ENCODE assay signal across 1 cellular context in the genomic region with DNA sequence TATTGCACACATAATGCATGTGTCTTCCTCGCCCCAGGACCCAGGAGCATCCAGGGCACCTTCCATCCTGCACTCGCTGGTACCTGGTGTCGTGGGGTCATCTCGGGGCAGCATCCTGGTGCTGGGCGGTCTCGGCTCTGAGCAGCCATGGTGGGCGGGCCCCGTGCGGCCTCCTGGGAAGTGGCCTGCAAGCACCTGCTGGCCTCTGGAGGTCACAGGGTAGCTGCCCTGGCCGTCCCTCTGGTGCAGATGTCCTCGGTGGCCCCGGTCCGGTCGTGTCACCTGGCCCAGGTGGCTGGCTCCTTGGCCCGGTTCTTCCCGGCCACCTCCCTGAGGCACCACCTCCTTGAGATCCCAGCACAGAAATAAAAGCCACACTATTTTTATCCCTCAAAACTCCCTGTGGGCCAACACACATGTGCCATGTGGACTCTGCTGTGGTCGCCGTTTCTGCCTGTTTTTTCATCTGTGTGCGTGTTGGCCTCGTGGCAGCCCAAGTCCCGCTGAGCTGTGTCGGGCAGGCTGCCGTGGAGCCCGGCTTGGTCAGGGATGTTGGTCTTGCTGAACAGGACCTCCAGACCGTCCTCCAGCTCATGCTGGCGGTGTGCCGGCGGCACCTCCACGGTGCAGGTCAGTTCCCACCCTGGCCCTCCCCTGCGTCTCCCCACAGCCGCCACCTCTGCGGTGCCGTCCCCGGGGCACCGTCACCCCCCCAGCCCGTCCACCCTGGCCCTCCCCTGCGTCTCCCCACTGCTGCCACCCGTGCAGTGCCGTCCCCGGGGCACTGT.
TF ChIP-seq lines count a peak whose summit lies in the region.

No MANE protein-coding gene starts in this region.

TF ChIP-seq in IMR-90, 13 proteins besides CTCF, POLR2A, EP300 and RAD21:
- no peak for TF ChIP-seq MAZ (IDR thresholded peaks at IDR 0.05; ENCODE audit: borderline replicate concordance, low read depth, low read length)
- TF ChIP-seq CEBPB (IDR thresholded peaks at IDR 0.05; ENCODE audit: low read depth, low read length), result no peak
- TF ChIP-seq NFE2L2 (IDR thresholded peaks at IDR 0.05; ENCODE audit: low read depth, low read length), result no peak
- no peak for TF ChIP-seq RCOR1 (IDR thresholded peaks at IDR 0.05; ENCODE audit: insufficient replicate concordance, low read length)
- no peak for TF ChIP-seq MXI1 (IDR thresholded peaks at IDR 0.05; ENCODE audit: borderline replicate concordance, low read depth, low read length)
- TF ChIP-seq CHD1 (IDR thresholded peaks at IDR 0.05; ENCODE audit: low read depth, low read length), result no peak
